Comparison of ENCODE assay signal across 8 cellular contexts in genomic region chr1:83998205-83998598, GRCh38. TPM values are rescaled to one million over a fixed set of nuclear protein-coding genes. Genes with fewer than 3 reads are reported as not detected.
DNase-seq lines count a peak whose midpoint lies in the region; ATAC-seq lines count a peak whose summit lies in the region.

No MANE protein-coding gene starts in this region.

- intact Hi-C loops in activated T-helper 2 cell treated with anti-CD3 and anti-CD28 coated beads, Interferon-gamma antibody, Interleukin-2, Interleukin-4, amounts not matched to agents 10 μg/mL and 5 μg/mL and 100 μg/mL, durations not matched to agents 14 hours and 24 hours and 36 hours (cut with micrococcal nuclease), result loop anchor here (2.0 to 5.0 kb wide), 2 partner anchors 147 to 434 kb away; partner anchors contain the start of gene PRKACB

- H3K9me3 Mint-ChIP-seq in activated naive CD4-positive, alpha-beta T cell treated with anti-CD3 and anti-CD28 coated beads, Interleukin-2, amount 50 U/mL, for 24 hours, result no peaks in the 10 kb centered on the region
- H3K9me3 Mint-ChIP-seq in activated T-helper 2 cell treated with anti-CD3 and anti-CD28 coated beads, Interferon-gamma antibody, Interleukin-2, Interleukin-4, amounts not matched to agents 10 μg/mL and 5 μg/mL and 100 μg/mL, durations not matched to agents 14 hours and 24 hours and 36 hours, result no peaks in the 10 kb centered on the region

- ATAC-seq in GM21526 (IDR thresholded peaks at IDR 0.05; ENCODE audit: low FRiP score, unreplicated experiment) (no peak), GM21367 (IDR thresholded peaks at IDR 0.05; ENCODE audit: unreplicated experiment) (no peak), HG02759 (IDR thresholded peaks at IDR 0.05; ENCODE audit: unreplicated experiment) (no peak)

- H3K4me3 Mint-ChIP-seq in activated naive CD4-positive, alpha-beta T cell treated with anti-CD3 and anti-CD28 coated beads, Interleukin-2, amount 50 U/mL, for 24 hours, result peak overlapping the region; percentile 83
- H3K4me3 Mint-ChIP-seq in activated T-helper 2 cell treated with anti-CD3 and anti-CD28 coated beads, Interferon-gamma antibody, Interleukin-2, Interleukin-4, amounts not matched to agents 10 μg/mL and 5 μg/mL and 100 μg/mL, durations not matched to agents 14 hours and 24 hours and 36 hours (ENCODE audit: low read depth), result peak overlapping the region; percentile 82

- no peak overlapping the region for H3K27ac Mint-ChIP-seq in activated naive CD4-positive, alpha-beta T cell treated with anti-CD3 and anti-CD28 coated beads, Interleukin-2, amount 50 U/mL, for 24 hours
- no peak overlapping the region for H3K27ac Mint-ChIP-seq in activated T-helper 2 cell treated with anti-CD3 and anti-CD28 coated beads, Interferon-gamma antibody, Interleukin-2, Interleukin-4, amounts not matched to agents 10 μg/mL and 5 μg/mL and 100 μg/mL, durations not matched to agents 14 hours and 24 hours and 36 hours

- H3K27ac ChIP-seq in temporal lobe (ENCODE audit: low read depth, low read length), result peak overlapping the region; percentile 93

- H3K27me3 Mint-ChIP-seq in activated naive CD4-positive, alpha-beta T cell treated with anti-CD3 and anti-CD28 coated beads, Interleukin-2, amount 50 U/mL, for 24 hours, result peaks cover 46% of the 10 kb centered on the region
- peaks cover 63% of the 10 kb centered on the region for H3K27me3 Mint-ChIP-seq in activated T-helper 2 cell treated with anti-CD3 and anti-CD28 coated beads, Interferon-gamma antibody, Interleukin-2, Interleukin-4, amounts not matched to agents 10 μg/mL and 5 μg/mL and 100 μg/mL, durations not matched to agents 14 hours and 24 hours and 36 hours (ENCODE audit: low read depth)

- H3K4me1 Mint-ChIP-seq in activated naive CD4-positive, alpha-beta T cell treated with anti-CD3 and anti-CD28 coated beads, Interleukin-2, amount 50 U/mL, for 24 hours, result peaks cover 14% of the 10 kb centered on the region
- peaks cover 17% of the 10 kb centered on the region for H3K4me1 Mint-ChIP-seq in activated T-helper 2 cell treated with anti-CD3 and anti-CD28 coated beads, Interferon-gamma antibody, Interleukin-2, Interleukin-4, amounts not matched to agents 10 μg/mL and 5 μg/mL and 100 μg/mL, durations not matched to agents 14 hours and 24 hours and 36 hours (ENCODE audit: low read depth)

- no peak for DNase-seq in activated naive CD4-positive, alpha-beta T cell treated with Interleukin-2 at 50 U/mL for 16 hours
- no peak for DNase-seq in activated T-helper 2 cell treated with anti-CD3 and anti-CD28 coated beads, Interferon-gamma antibody, Interleukin-2, Interleukin-4, amounts not matched to agents 10 μg/mL and 5 μg/mL and 100 μg/mL, durations not matched to agents 14 hours and 24 hours and 36 hours (ENCODE audit: low spot score)
- DNase-seq in iris pigment epithelial cell (ENCODE audit: low read depth), result peak; percentile 32

- no peaks in the 10 kb centered on the region for H3K36me3 Mint-ChIP-seq in activated naive CD4-positive, alpha-beta T cell treated with anti-CD3 and anti-CD28 coated beads, Interleukin-2, amount 50 U/mL, for 24 hours
- H3K36me3 Mint-ChIP-seq in activated T-helper 2 cell treated with anti-CD3 and anti-CD28 coated beads, Interferon-gamma antibody, Interleukin-2, Interleukin-4, amounts not matched to agents 10 μg/mL and 5 μg/mL and 100 μg/mL, durations not matched to agents 14 hours and 24 hours and 36 hours (ENCODE audit: low read depth), result no peaks in the 10 kb centered on the region

RNA-seq across cellular contexts. Expression of gene TTLL7, which starts 0.7 kb away (rescaled TPM):
- 0.84 and 1.4 TPM in 2 replicates for total RNA-seq in activated T-helper 2 cell treated with anti-CD3 and anti-CD28 coated beads, Interferon-gamma antibody, Interleukin-2, Interleukin-4, amounts not matched to agents 10 μg/mL and 5 μg/mL and 100 μg/mL, durations not matched to agents 14 hours and 24 hours and 36 hours
- 108 TPM for total RNA-seq in temporal lobe

Comparison
In these comparisons a context has a peak if more than half of its experiments do, and no peak if none do; other contexts are left out.
1. RNA of gene TTLL7, which starts 0.7 kb away (total RNA-seq): 108 TPM in temporal lobe (single experiment); 0.84 to 1.4 TPM in activated T-helper 2 cell treated with anti-CD3 and anti-CD28 coated beads, Interferon-gamma antibody, Interleukin-2, Interleukin-4, amounts not matched to agents 10 μg/mL and 5 μg/mL and 100 μg/mL, durations not matched to agents 14 hours and 24 hours and 36 hours; every median in the first group is over 10 times any median in the second.